In the genomic region with DNA sequence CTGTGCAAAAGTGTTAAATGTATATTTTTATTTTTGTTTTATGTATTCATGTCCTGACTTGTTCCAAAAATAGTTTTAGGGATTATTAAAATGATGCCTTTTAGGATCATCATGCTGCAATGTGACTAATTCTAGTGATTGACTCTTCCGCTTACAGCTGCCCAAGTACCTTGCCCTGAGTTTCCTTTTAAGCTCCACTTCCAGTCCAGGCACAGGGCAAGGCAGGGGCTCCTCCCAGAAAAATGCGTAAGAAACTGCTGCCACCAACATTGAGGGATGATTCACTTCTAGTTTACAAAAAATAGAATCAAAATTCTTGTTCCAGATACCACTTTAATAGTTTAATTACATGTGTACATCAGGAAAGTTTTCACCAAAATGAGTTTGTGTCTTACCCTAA, we compare ENCODE assay signal across 1 cellular context.
TF ChIP-seq lines count a peak whose summit lies in the region.

No MANE protein-coding gene starts in this region.

TF ChIP-seq in SK-N-SH treated with all-trans-retinoic acid at 6 μM for 48 hours, 23 proteins besides CTCF, POLR2A, EP300 and RAD21 (continued from another document):
- TF ChIP-seq TSHZ2 (CRISPR knock-in tag; IDR thresholded peaks at IDR 0.05) (no peak), ZFP30 (CRISPR knock-in tag; IDR thresholded peaks at IDR 0.05) (no peak), ZNF8 (CRISPR knock-in tag; IDR thresholded peaks at IDR 0.05) (no peak), GLIS3 (CRISPR knock-in tag; IDR thresholded peaks at IDR 0.05) (no peak), PPARA (CRISPR knock-in tag; IDR thresholded peaks at IDR 0.05; ENCODE audit: borderline replicate concordance) (no peak), ZC3H10 (CRISPR knock-in tag; IDR thresholded peaks at IDR 0.05) (no peak), PATZ1 (CRISPR knock-in tag; IDR thresholded peaks at IDR 0.05; ENCODE audit: borderline replicate concordance) (no peak), CSDC2 (CRISPR knock-in tag; IDR thresholded peaks at IDR 0.05) (no peak), SNAI2 (CRISPR knock-in tag; IDR thresholded peaks at IDR 0.05) (no peak), POU6F1 (CRISPR knock-in tag; IDR thresholded peaks at IDR 0.05; ENCODE audit: borderline replicate concordance, low read depth) (no peak), RARB (CRISPR knock-in tag; IDR thresholded peaks at IDR 0.05) (no peak), TOX (CRISPR knock-in tag; IDR thresholded peaks at IDR 0.05; ENCODE audit: borderline replicate concordance) (no peak), OSR1 (CRISPR knock-in tag; IDR thresholded peaks at IDR 0.05) (no peak), BACH2 (CRISPR knock-in tag; IDR thresholded peaks at IDR 0.05; ENCODE audit: borderline replicate concordance) (no peak), ESRRG (CRISPR knock-in tag; IDR thresholded peaks at IDR 0.05) (no peak)
- TF ChIP-seq, protein P1, sequence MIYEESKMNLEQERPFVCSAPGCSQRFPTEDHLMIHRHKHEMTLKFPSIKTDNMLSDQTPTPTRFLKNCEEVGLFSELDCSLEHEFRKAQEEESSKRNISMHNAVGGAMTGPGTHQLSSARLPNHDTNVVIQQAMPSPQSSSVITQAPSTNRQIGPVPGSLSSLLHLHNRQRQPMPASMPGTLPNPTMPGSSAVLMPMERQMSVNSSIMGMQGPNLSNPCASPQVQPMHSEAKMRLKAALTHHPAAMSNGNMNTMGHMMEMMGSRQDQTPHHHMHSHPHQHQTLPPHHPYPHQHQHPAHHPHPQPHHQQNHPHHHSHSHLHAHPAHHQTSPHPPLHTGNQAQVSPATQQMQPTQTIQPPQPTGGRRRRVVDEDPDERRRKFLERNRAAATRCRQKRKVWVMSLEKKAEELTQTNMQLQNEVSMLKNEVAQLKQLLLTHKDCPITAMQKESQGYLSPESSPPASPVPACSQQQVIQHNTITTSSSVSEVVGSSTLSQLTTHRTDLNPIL (CRISPR knock-in tag; IDR thresholded peaks at IDR 0.05; ENCODE audit: low read depth), result no peak
